In the genomic region with DNA sequence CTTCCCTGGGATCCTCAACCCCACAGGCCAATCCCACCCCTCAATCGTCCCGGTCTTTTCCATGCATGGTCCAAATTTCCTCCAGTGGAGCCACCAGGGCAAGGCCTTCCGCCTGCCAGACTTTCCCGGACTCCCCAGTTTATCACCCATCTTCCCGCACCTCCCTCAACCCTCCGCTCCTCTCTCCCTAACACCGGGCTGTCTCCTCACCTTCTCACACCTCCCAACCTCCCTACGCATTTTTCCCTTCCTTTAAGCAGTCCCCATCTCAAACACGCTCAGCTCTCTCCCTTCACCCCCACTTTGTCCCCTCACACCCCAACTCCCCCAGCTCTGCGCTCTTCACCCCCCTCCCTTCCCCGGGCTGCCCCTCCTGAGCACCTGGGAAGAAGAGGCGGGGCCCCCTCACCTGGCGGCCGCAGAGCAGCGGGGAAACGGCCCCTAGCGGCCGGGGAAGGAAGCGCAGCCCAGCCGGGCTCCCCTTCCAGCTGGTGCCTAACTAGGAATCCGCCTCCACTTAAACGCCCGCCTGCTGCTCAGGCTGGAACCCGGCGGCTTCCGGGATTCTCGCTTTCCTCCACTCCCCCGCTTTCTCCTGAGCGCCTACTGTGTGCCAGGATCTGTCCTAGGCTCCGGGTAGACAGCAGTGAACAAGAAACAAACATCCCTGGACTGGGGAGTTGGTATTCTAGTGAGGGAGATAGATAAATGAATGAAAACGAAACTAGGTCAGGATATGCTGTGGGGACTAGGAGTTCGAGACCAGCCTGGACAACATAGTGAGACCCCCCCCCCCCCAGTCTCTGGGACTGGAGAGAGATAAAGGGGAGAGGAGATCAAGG, we compare ENCODE assay signal across 8 cellular contexts.
DNase-seq lines count a peak whose midpoint lies in the region; ATAC-seq and TF ChIP-seq lines count a peak whose summit lies in the region.
"Not testable (repeated sequence)": the region's sequence is repeated elsewhere in the genome, so short reads cannot be mapped to it uniquely, and the experiment has no call there.

No MANE protein-coding gene starts in this region.

- ATAC-seq in naive B cell (ENCODE audit: low read depth in 2 of 2): peak; percentile 75 to 80

- H3K4me1 ChIP-seq in HAP-1: peaks cover 23% of the 10 kb centered on the region

- not testable (repeated sequence) for H3K9me3 Mint-ChIP-seq in naive B cell

- peaks cover 15 to 38% (median 18%) of the 10 kb centered on the region in 3 donors for H3K27me3 Mint-ChIP-seq in naive B cell

- in situ Hi-C loops in HAP-1 (cut with MboI; ENCODE audit: low sequenced_read_pairs): not testable (repeated sequence)

- H3K4me1 Mint-ChIP-seq in naive B cell: peaks cover 10 to 17% (median 14%) of the 10 kb centered on the region in 3 donors

- H3K27ac ChIP-seq in C4-2B: not testable (repeated sequence)

- not testable (repeated sequence) for H3K36me3 Mint-ChIP-seq in naive B cell

- H3K4me3 Mint-ChIP-seq in naive B cell: peak overlapping the region in 7 of 8 donors; percentile 33 to 86 (median 49)

- H3K36me3 ChIP-seq in HAP-1 (replicated peaks): not testable (repeated sequence)

- not testable (repeated sequence) for H3K9me3 ChIP-seq in HAP-1

- peak overlapping the region; percentile 10 for H3K4me3 ChIP-seq in HAP-1
- H3K4me3 ChIP-seq in fibroblast of pulmonary artery (replicated peaks; ENCODE audit: low read depth, low read length): peak overlapping the region; percentile 51

- H3K27me3 ChIP-seq in HAP-1 (ENCODE audit: low read depth): not testable (repeated sequence)

- TF ChIP-seq CTCF in C4-2B (conservative IDR thresholded peaks at IDR 0.05) (peak; percentile 97), fibroblast of pulmonary artery (IDR thresholded peaks at IDR 0.05; ENCODE audit: low read length, missing control alignments) (peak; percentile 57)

- DNase-seq in HAP-1 (ENCODE audit: low spot score in 2 of 2): peak; percentile 45 to 81
- DNase-seq in NCI-H187 (lab: John Stamatoyannopoulos, UW): peak; percentile 62 to 69
- DNase-seq in SW480 (ENCODE audit: low spot score): peak; percentile 57
- peak; percentile 77 for DNase-seq in activated naive CD4-positive, alpha-beta T cell treated with Interleukin-2 at 50 U/mL for 16 hours
- peak; percentile 58 for DNase-seq in fibroblast of pulmonary artery (ENCODE audit: low read depth)
- DNase-seq in naive B cell: peak; percentile 64
- DNase-seq in stimulated activated CD8-positive, alpha-beta memory T cell treated with anti-CD3 and anti-CD28 coated beads, Interleukin-2, amount 100 ng/mL, for 1 hour (ENCODE audit: low read depth in 2 of 2): peak; percentile 52 to 56

- peak overlapping the region in 2 of 6 donors; percentile 56 to 62 for H3K27ac Mint-ChIP-seq in naive B cell
